ENCODE assay signal across 8 cellular contexts in genomic region chr2:24972315-24972958, GRCh38. TPM values are rescaled to one million over a fixed set of nuclear protein-coding genes. Genes with fewer than 3 reads are reported as not detected.
DNase-seq lines count a peak whose midpoint lies in the region; ATAC-seq and TF ChIP-seq lines count a peak whose summit lies in the region.

No MANE protein-coding gene starts in this region.

- peak overlapping the region; percentile 99 for H3K27ac ChIP-seq in left ventricle myocardium inferior (replicated peaks)
- peak overlapping the region; percentile 99 for H3K27ac ChIP-seq in psoas muscle

- H3K9me3 Mint-ChIP-seq in HFFc6: no peaks in the 10 kb centered on the region
- no peaks in the 10 kb centered on the region for H3K9me3 Mint-ChIP-seq in activated naive CD8-positive, alpha-beta T cell treated with anti-CD3 and anti-CD28 coated beads for 36 hours

- peaks cover 8% of the 10 kb centered on the region for H3K27me3 Mint-ChIP-seq in HFFc6 (ENCODE audit: insufficient read depth)
- no peaks in the 10 kb centered on the region for H3K27me3 Mint-ChIP-seq in activated naive CD8-positive, alpha-beta T cell treated with anti-CD3 and anti-CD28 coated beads for 36 hours

- H3K36me3 ChIP-seq in BE2C (no peaks in the 10 kb centered on the region), left ventricle myocardium inferior (peaks cover under 1% of the 10 kb centered on the region), psoas muscle (ENCODE audit: insufficient read depth in 1 of 2, low read depth in 1 of 2) (peaks cover 0 to 6% of the 10 kb centered on the region in 2 donors)

- H3K4me1 ChIP-seq in BE2C (no peaks in the 10 kb centered on the region), left ventricle myocardium inferior (peaks cover 39% of the 10 kb centered on the region), psoas muscle (peaks cover 6% of the 10 kb centered on the region)

- H3K36me3 Mint-ChIP-seq in HFFc6 (ENCODE audit: low read depth): peaks cover 6% of the 10 kb centered on the region; the same call in 1 of the 2 replicates
- H3K36me3 Mint-ChIP-seq in activated naive CD8-positive, alpha-beta T cell treated with anti-CD3 and anti-CD28 coated beads for 36 hours: peaks cover 3% of the 10 kb centered on the region

- H3K27me3 ChIP-seq in BE2C (no peaks in the 10 kb centered on the region), left ventricle myocardium inferior (ENCODE audit: low read depth) (no peaks in the 10 kb centered on the region), psoas muscle (ENCODE audit: insufficient read depth in 3 of 3, low read length in 2 of 3) (no peaks in the 10 kb centered on the region)

- WGBS in psoas muscle, 3 donors: 0 to 1% (median 0%) methylated on average over 19 of the region's 19 CpGs

- ATAC-seq in psoas muscle: peak in 1 of 4 donors; percentile 39
- no peak for ATAC-seq in GM21619 (IDR thresholded peaks at IDR 0.05; ENCODE audit: unreplicated experiment)
- ATAC-seq in GM18517 (IDR thresholded peaks at IDR 0.05; ENCODE audit: unreplicated experiment): no peak

- peak; percentile 25 for DNase-seq in BE2C
- peak; percentile 3 for DNase-seq in HFFc6
- DNase-seq in RPMI7951 (ENCODE audit: low read depth): peak; percentile 38
- DNase-seq in activated naive CD8-positive, alpha-beta T cell treated with anti-CD3 and anti-CD28 coated beads for 36 hours: peak; percentile 22
- DNase-seq in left ventricle myocardium inferior: peak; percentile 37
- peak in 1 of 2 donors; percentile 60 for DNase-seq in psoas muscle

- H3K4me1 Mint-ChIP-seq in HFFc6 (ENCODE audit: low read depth): peaks cover 6% of the 10 kb centered on the region; the same call in 1 of the 2 replicates
- H3K4me1 Mint-ChIP-seq in activated naive CD8-positive, alpha-beta T cell treated with anti-CD3 and anti-CD28 coated beads for 36 hours: peaks cover 12% of the 10 kb centered on the region

- peak overlapping the region; percentile 98 for H3K4me3 ChIP-seq in BE2C (ENCODE audit: low read depth, low read length)
- H3K4me3 ChIP-seq in left ventricle myocardium inferior: peak overlapping the region; percentile 88
- H3K4me3 ChIP-seq in psoas muscle: peak overlapping the region; percentile 79

- peak overlapping the region; percentile 99 for H3K27ac Mint-ChIP-seq in HFFc6
- H3K27ac Mint-ChIP-seq in activated naive CD8-positive, alpha-beta T cell treated with anti-CD3 and anti-CD28 coated beads for 36 hours: peak overlapping the region; percentile 100

- H3K4me3 Mint-ChIP-seq in HFFc6: peak overlapping the region; percentile 95
- peak overlapping the region; percentile 99 for H3K4me3 Mint-ChIP-seq in activated naive CD8-positive, alpha-beta T cell treated with anti-CD3 and anti-CD28 coated beads for 36 hours

- TF ChIP-seq CTCF in BE2C (IDR thresholded peaks at IDR 0.05; ENCODE audit: low read depth, low read length) (no peak), HFFc6 (IDR thresholded peaks at IDR 0.05) (no peak), left ventricle myocardium inferior (IDR thresholded peaks at IDR 0.05; ENCODE audit: borderline replicate concordance) (peak; percentile 12), psoas muscle (IDR thresholded peaks at IDR 0.05) (no peak)

- intact Hi-C loops in left ventricle myocardium inferior (cut with micrococcal nuclease) (loop anchor here (2.0 kb wide), 1 partner anchor 156 kb away; no protein-coding TSS in a partner anchor), psoas muscle (cut with DNase I) (loop anchor here in 1 of 2 donors (10.0 kb wide), 1 partner anchor 72 kb away; the partner anchor contains the start of gene EFR3B)

- H3K9me3 ChIP-seq in BE2C: no peaks in the 10 kb centered on the region
- no peaks in the 10 kb centered on the region for H3K9me3 ChIP-seq in left ventricle myocardium inferior (replicated peaks)
- no peaks in the 10 kb centered on the region for H3K9me3 ChIP-seq in psoas muscle

RNA-seq across cellular contexts. Expression of gene DNAJC27, which starts 0.7 kb away (rescaled TPM):
- 2.2 TPM for polyA plus RNA-seq in BE2C (2012; ENCODE audit: insufficient read depth, insufficient read length, low read depth)
- 1 to 10 TPM; 2.8 to 3.9 (median 3.6) TPM for total RNA-seq in HFFc6 (2021; fragmentation: NEBNext Ultra II Directional; extraction: Animal tissue kit (Norgen Biotek cat#: 25700))
- 4.2 and 5.6 TPM in 2 replicates for total RNA-seq in RPMI7951 (2014; rRNA removed; shearing (Covaris generic))
- 1 to 10 TPM; 4.2 TPM for total RNA-seq in activated naive CD8-positive, alpha-beta T cell treated with anti-CD3 and anti-CD28 coated beads for 36 hours
- total RNA-seq in left ventricle myocardium inferior (10.1 TPM), psoas muscle (1 to 10 TPM; 4.6 to 8.2 (median 7.1) TPM)
- polyA plus RNA-seq in psoas muscle: 1 to 10 TPM; 3.3 to 7.6 (median 4.2) TPM

RNA-seq across cellular contexts. Expression of gene ADCY3, which starts 52.4 kb away (rescaled TPM):
- polyA plus RNA-seq in BE2C (2012; ENCODE audit: insufficient read depth, insufficient read length, low read depth): 21.5 TPM
- 10 to 100 TPM; 54.4 to 80.7 (median 72.0) TPM for total RNA-seq in HFFc6 (2021; fragmentation: NEBNext Ultra II Directional; extraction: Animal tissue kit (Norgen Biotek cat#: 25700))
- 16.4 and 21.3 TPM in 2 replicates for total RNA-seq in RPMI7951 (2014; rRNA removed; shearing (Covaris generic))
- total RNA-seq in activated naive CD8-positive, alpha-beta T cell treated with anti-CD3 and anti-CD28 coated beads for 36 hours: 10 to 100 TPM; 55.4 to 55.7 TPM
- total RNA-seq in left ventricle myocardium inferior (12.8 TPM), psoas muscle (10 to 100 TPM; 12.1 to 15.2 (median 12.9) TPM)
- 1 to 10 TPM; 9.2 to 10.0 (median 9.5) TPM for polyA plus RNA-seq in psoas muscle
